Comparison of ENCODE assay signal across 14 cellular contexts in the genomic region with DNA sequence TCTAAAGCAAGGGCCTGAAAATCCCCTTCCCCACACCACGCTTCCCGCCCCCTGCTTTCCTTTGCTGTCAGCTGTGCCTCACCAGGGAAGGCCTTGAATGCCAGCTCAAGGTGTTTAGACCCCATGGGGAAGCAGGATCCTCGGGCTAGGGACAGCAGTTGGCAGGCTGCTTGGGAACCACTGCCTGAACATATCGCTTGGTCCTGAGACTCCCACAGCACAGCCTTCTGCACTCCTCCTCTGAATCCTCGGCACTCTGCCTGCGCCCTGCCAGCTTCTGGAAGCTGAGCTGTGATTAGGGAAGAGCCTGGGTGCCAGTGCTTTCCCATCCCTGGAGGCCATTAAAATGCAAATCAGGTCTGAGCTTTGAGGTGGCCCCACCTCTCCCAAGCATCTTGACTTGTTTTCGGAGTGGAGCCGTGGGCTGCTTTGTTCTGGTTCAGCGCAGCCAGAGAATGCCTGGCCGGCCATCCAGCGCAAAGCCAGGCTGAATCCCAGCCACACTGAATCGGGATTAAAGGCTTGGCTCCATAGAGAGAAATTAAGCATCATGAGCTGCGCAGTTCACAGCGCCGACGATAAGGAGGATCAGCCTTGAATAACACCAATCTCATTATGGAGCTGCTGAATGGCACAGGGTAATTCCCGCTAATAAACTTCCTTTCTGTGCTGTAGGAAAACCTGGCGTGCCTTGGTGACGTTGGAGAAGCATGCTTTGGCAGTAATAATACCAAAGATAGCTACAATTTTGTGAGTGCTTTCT. TPM values are rescaled to one million over a fixed set of nuclear protein-coding genes. Genes with fewer than 3 reads are reported as not detected.
DNase-seq lines count a peak whose midpoint lies in the region; ATAC-seq, FAIRE-seq and TF ChIP-seq lines count a peak whose summit lies in the region.
"Had no signal": no experiment of that assay in that cellular context is flagged by ENCODE, and none has a peak within 500 bp of the region (broad histone marks: within the 10 kb centered on the region; RNA-seq: fewer than 3 reads in every experiment).

No MANE protein-coding gene starts in this region.

- H2AK5ac ChIP-seq in H1 (ENCODE audit: low read depth, low read length), result no peak overlapping the region

- peaks cover 31% of the 10 kb centered on the region for H3K36me3 Mint-ChIP-seq in neural crest cell (ENCODE audit: low read depth)

- no peaks in the 10 kb centered on the region for H3K27me3 Mint-ChIP-seq in neural crest cell (ENCODE audit: low read depth)

- H3K23ac ChIP-seq in H1 (ENCODE audit: insufficient read length), result no peak overlapping the region

- no peak overlapping the region for H4K8ac ChIP-seq in H1 (ENCODE audit: extremely low read depth, insufficient read depth, low read length)

- H3K14ac ChIP-seq in H1 (ENCODE audit: insufficient read length), result no peak overlapping the region

- H3K23me2 ChIP-seq in H1 (ENCODE audit: low read depth, low read length), result no peaks in the 10 kb centered on the region; the same call in 1 of the 2 replicates

- no peak for TF ChIP-seq POLR2A in H1 (IDR thresholded peaks at IDR 0.05; ENCODE audit: control extremely low read depth in 1 of 2, low read depth in 2 of 2, low read length in 2 of 2)

- TF ChIP-seq CTCF in AG09319 (IDR thresholded peaks at IDR 0.05; ENCODE audit: low read depth, low read length), result no peak
- TF ChIP-seq CTCF in H1 (IDR thresholded peaks at IDR 0.05; ENCODE audit: control extremely low read depth in 1 of 3, insufficient read depth in 1 of 3, low read depth in 1 of 3, low read length in 3 of 3), result no peak
- no peak for TF ChIP-seq CTCF in neural crest cell (conservative IDR thresholded peaks at IDR 0.05)

- no peak overlapping the region for H2BK20ac ChIP-seq in H1 (ENCODE audit: low read length)

- H2BK15ac ChIP-seq in H1 (ENCODE audit: low read length), result no peak overlapping the region

- no peak overlapping the region for H2AFZ ChIP-seq in H1 (ENCODE audit: low read length)
- H2AFZ ChIP-seq: hepatocyte had no signal

- no peak for TF ChIP-seq RAD21 in H1 (IDR thresholded peaks at IDR 0.05 in 1 of 2, conservative IDR thresholded peaks at IDR 0.05 in 1 of 2; ENCODE audit: low read depth in 2 of 2, low read length in 2 of 2)

- no peak overlapping the region for H4K91ac ChIP-seq in H1 (replicated peaks; ENCODE audit: insufficient read length, low read length)

- H2BK5ac ChIP-seq in H1 (ENCODE audit: low read depth, low read length), result no peak overlapping the region

- H3K56ac ChIP-seq in H1 (replicated peaks; ENCODE audit: insufficient read length, low read depth, low read length), result no peak overlapping the region

- H3K27me3 ChIP-seq in H1 (replicated peaks in 1 of 4; ENCODE audit: control insufficient read depth in 3 of 4, extremely low read depth in 1 of 4, insufficient read depth in 3 of 4, low read length in 3 of 4), result no peaks in the 10 kb centered on the region
- H3K27me3 ChIP-seq in MG63, result no peaks in the 10 kb centered on the region
- H3K27me3 ChIP-seq: hepatocyte had no signal

- peak overlapping the region; percentile 18 to 47; a peak in 2 of 4 replicates for H3K4me2 ChIP-seq in H1 (ENCODE audit: insufficient read depth in 1 of 2, low read depth in 2 of 2, low read length in 2 of 2)
- H3K4me2 ChIP-seq: hepatocyte, smooth muscle cell had no signal

- DNase-seq in AG09319 (ENCODE audit: extremely low read depth, low read depth) (peak; percentile 14), HK-2 (ENCODE audit: unreplicated experiment) (peak; percentile 30), H1 (ENCODE audit: low read depth in 1 of 2, low spot score in 2 of 2) (peak; percentile 15 to 56), neural crest cell (ENCODE audit: low read depth, low spot score) (no peak), MG63 (no peak), NCI-H2107 treated with DMSO at 0.1 percent for 48 hours (lab: John Stamatoyannopoulos, UW; ENCODE audit: unreplicated experiment) (no peak)
- DNase-seq in activated CD4-positive, CD25-positive, alpha-beta regulatory T cell (lab: John Stamatoyannopoulos, UW), result no peak
- DNase-seq: NCI-H187 treated with DMSO at 0.1 percent for 48 hours, T-helper 2 cell had no signal

- no peak overlapping the region for H4K5ac ChIP-seq in H1 (ENCODE audit: insufficient read length, low read depth, low read length)

- H3K9me3 ChIP-seq in H1 (ENCODE audit: insufficient read depth in 2 of 2, low read depth in 1 of 2, low read length in 1 of 2) (no peaks in the 10 kb centered on the region), MG63 (no peaks in the 10 kb centered on the region)

- H4K20me1 ChIP-seq in H1 (replicated peaks in 1 of 2; ENCODE audit: control insufficient read depth in 1 of 2, insufficient read depth in 2 of 2, low read length in 2 of 2), result no peaks in the 10 kb centered on the region

- no peak for TF ChIP-seq EP300 in H1 (IDR thresholded peaks at IDR 0.05; ENCODE audit: borderline replicate concordance in 1 of 2, low read depth in 2 of 2, low read length in 2 of 2)

- H3K4ac ChIP-seq in H1 (replicated peaks; ENCODE audit: insufficient read length, low read depth, low read length), result no peak overlapping the region

- peak overlapping the region; percentile 89 for H3K27ac Mint-ChIP-seq in neural crest cell (ENCODE audit: unreplicated experiment)

- peak overlapping the region in 1 of 4 experiments; percentile 36; a peak in 1 of 7 replicates for H3K9ac ChIP-seq in H1 (replicated peaks in 1 of 4; ENCODE audit: extremely low read depth in 1 of 4, low read depth in 3 of 4, low read length in 3 of 4)

- H3K18ac ChIP-seq in H1 (ENCODE audit: extremely low read depth, low read length), result no peak overlapping the region; the same call in 1 of the 2 replicates

- no peaks in the 10 kb centered on the region for H3K9me3 Mint-ChIP-seq in neural crest cell

- no peak overlapping the region for H3K4me3 Mint-ChIP-seq in neural crest cell

- H3K4me3 ChIP-seq in H1 (ENCODE audit: extremely low read depth in 1 of 4, insufficient read depth in 2 of 4, low read depth in 3 of 4, low read length in 4 of 4) (peak overlapping the region in 2 of 4 experiments; percentile 3 to 11; a peak in 1 of 8 replicates), MG63 (no peak overlapping the region)
- H3K4me3 ChIP-seq: hepatocyte, smooth muscle cell had no signal

- 67% methylated on average over 19 of the region's 19 CpGs; no CpG with 5 or more reads in 1 of the 2 experiments for WGBS in H1 (ENCODE audit: extremely low coverage in 1 of 2, insufficient coverage in 1 of 2, insufficient read length in 1 of 2, insufficient replicate concordance in 2 of 2, low coverage in 1 of 2, low lambda C conversion rate in 2 of 2, missing lambda C conversion rate in 1 of 2), 2 experiments

- no peak overlapping the region for H2BK12ac ChIP-seq in H1 (ENCODE audit: low read depth, low read length)

- ATAC-seq in SK-N-SH treated with all-trans-retinoic acid at 6 μM for 48 hours, result no peak
- ATAC-seq: HepG2 had no signal

- peaks cover 13% of the 10 kb centered on the region for H3K4me1 Mint-ChIP-seq in neural crest cell

- FAIRE-seq in H1 (lab: Jason Lieb, UNC), result peak; percentile 91
- FAIRE-seq: HepG2, urothelium cell line had no signal

- H3K36me3 ChIP-seq in H1 (ENCODE audit: control insufficient read depth in 2 of 4, insufficient read depth in 4 of 4, low read length in 3 of 4) (peaks cover 0 to 16% (median 4%) of the 10 kb centered on the region in 4 experiments; a peak in 4 of 8 replicates), MG63 (peaks cover 21% of the 10 kb centered on the region)

- peak overlapping the region; percentile 3 for H2BK120ac ChIP-seq in H1 (replicated peaks; ENCODE audit: low read depth, low read length)

- CTCF ChIA-PET in H1 (lab: Charles Lee; ENCODE audit: partially characterized antibody), result interaction anchor here (0.9 to 2.4 kb wide), 14 partner anchors 9 to 306 kb away, joined by 3 to 8 read pairs (median 3); no protein-coding TSS in a partner anchor

- no peak overlapping the region; the same call in 1 of the 2 replicates for H3K27ac ChIP-seq in H1 (ENCODE audit: low read depth, low read length)
- H3K27ac ChIP-seq: hepatocyte had no signal

- no peaks in the 10 kb centered on the region for H3K79me1 ChIP-seq in H1 (ENCODE audit: low read depth, low read length)

- POLR2A ChIA-PET in H1 (lab: Charles Lee; ENCODE audit: partially characterized antibody), result interaction anchor here (1.3 to 1.7 kb wide), 4 partner anchors 13 to 304 kb away, joined by 3 to 5 read pairs (median 3); no protein-coding TSS in a partner anchor

- no peaks in the 10 kb centered on the region for H3K79me2 ChIP-seq in H1 (ENCODE audit: control insufficient read depth in 1 of 2, insufficient read depth in 2 of 2, low read length in 2 of 2)
- H3K79me2 ChIP-seq: hepatocyte had no signal

- H3K4me1 ChIP-seq in H1 (replicated peaks in 1 of 4; ENCODE audit: control insufficient read depth in 3 of 4, insufficient read depth in 4 of 4, low read length in 3 of 4), result peaks cover 0 to 8% (median 6%) of the 10 kb centered on the region in 4 experiments; a peak in 4 of 7 replicates

TF ChIP-seq in H1, 55 proteins besides CTCF, POLR2A, EP300 and RAD21 (continues in another document):
- TF ChIP-seq SIX5 (IDR thresholded peaks at IDR 0.05; ENCODE audit: low read depth, low read length) (no peak), YY1 (IDR thresholded peaks at IDR 0.05; ENCODE audit: low read depth, low read length) (peak; percentile 88)

RNA-seq across cellular contexts. Expression of a gene that starts 40.0 kb away (rescaled TPM):
- 3.0 and 3.1 TPM in 2 replicates for total RNA-seq in H1 (2021; fragmentation: NEBNext Ultra II Directional; extraction: Animal tissue kit (Norgen Biotek cat#: 25700))
- polyA plus RNA-seq in H1 (2011; rRNA removed), result 4.0 and 4.9 TPM in 2 replicates
- 6.0 TPM for polyA plus RNA-seq in H1 (2011; cell fraction: cytosol; rRNA removed)
- 6.0 TPM for polyA plus RNA-seq in H1 (2011; cell fraction: nucleus; rRNA removed)
- polyA plus RNA-seq in H1 (2012, experiment 1 of 2), result 3.3 to 5.6 TPM (median 4.6 TPM) in 4 replicates
- 5.3 TPM for polyA plus RNA-seq in H1 (2012, experiment 2 of 2)
- polyA plus RNA-seq in H1 (2013, experiment 1 of 2), result 6.0 TPM
- polyA plus RNA-seq in H1 (2013, experiment 2 of 2), result 6.6 TPM
- 1.9 and 3.4 TPM in 2 replicates for polyA minus RNA-seq in H1 (2011; rRNA and poly(A)+ RNA removed)
- polyA minus RNA-seq in H1 (2011; cell fraction: cytosol; rRNA and poly(A)+ RNA removed), result 2.7 TPM
- 2.3 TPM for polyA minus RNA-seq in H1 (2011; cell fraction: nucleus; rRNA and poly(A)+ RNA removed)
- total RNA-seq in neural crest cell, result 0.40 TPM in 1 of 2 replicates, not detected in the other
- 0.26 TPM in 1 of 2 replicates, not detected in the other for total RNA-seq in MG63 (2014; rRNA removed; shearing (Covaris generic); ENCODE audit: low replicate concordance)
- total RNA-seq: smooth muscle cell had no signal

Comparison
In these comparisons a context has a peak if more than half of its experiments do, and no peak if none do; other contexts are left out.
1. DNase-seq: peak in AG09319 (single experiment), HK-2 (single experiment) and H1 (2 of 2); none in neural crest cell (single experiment), activated CD4-positive, CD25-positive, alpha-beta regulatory T cell (0 of 4), MG63 (single experiment) and NCI-H2107 treated with DMSO at 0.1 percent for 48 hours (single experiment).